9 cellular contexts compared by ENCODE assay signal in the genomic region with DNA sequence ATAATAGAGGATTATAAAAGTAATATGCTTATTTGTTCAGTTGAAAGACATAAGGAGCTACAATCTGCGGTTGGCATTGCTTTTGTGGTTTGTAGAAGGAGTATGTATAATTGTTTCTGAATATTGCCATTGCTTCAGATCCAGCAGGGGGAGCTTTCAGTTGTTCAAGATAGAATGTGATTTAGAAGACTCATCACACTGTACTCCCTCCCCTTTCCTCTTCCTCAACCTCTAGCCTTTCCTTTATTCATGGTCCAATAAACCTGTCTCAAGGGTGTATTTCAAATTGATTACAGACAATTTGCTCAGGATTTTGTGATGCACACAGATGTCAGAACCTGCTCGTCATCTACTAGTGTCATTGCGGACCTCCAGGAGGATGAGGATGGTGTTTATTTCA. TPM values are rescaled to one million over a fixed set of nuclear protein-coding genes. Genes with fewer than 3 reads are reported as not detected.
DNase-seq lines count a peak whose midpoint lies in the region; ATAC-seq, FAIRE-seq and TF ChIP-seq lines count a peak whose summit lies in the region.
"Had no signal": no experiment of that assay in that cellular context is flagged by ENCODE, and none has a peak within 500 bp of the region (broad histone marks: within the 10 kb centered on the region; RNA-seq: fewer than 3 reads in every experiment).

No MANE protein-coding gene starts in this region.

- no peak overlapping the region for H3K27ac ChIP-seq in SU-DHL-6 (ENCODE audit: low read depth, low read length)
- H3K27ac ChIP-seq in small intestine (ENCODE audit: low read depth in 1 of 2, low read length in 1 of 2) = no peak overlapping the region

- ATAC-seq in HG02623 (IDR thresholded peaks at IDR 0.05; ENCODE audit: unreplicated experiment) = peak; percentile 82

- H3K79me2 ChIP-seq in SU-DHL-6 (ENCODE audit: insufficient read depth, low read length) = peaks cover 31% of the 10 kb centered on the region; the same call in 1 of the 2 replicates

- H3K4me2 ChIP-seq in SU-DHL-6 (ENCODE audit: low read depth, low read length, poor library complexity, severe bottlenecking) = no peak overlapping the region

- TF ChIP-seq CTCF in GM12875 (IDR thresholded peaks at IDR 0.05; ENCODE audit: borderline replicate concordance, insufficient read depth, low read depth, low read length) (peak; percentile 30; the same call in 1 of the 2 replicates), SU-DHL-6 (IDR thresholded peaks at IDR 0.05; ENCODE audit: insufficient read depth, low read length, poor library complexity, severe bottlenecking) (peak; percentile 58)

- peaks cover 14% of the 10 kb centered on the region for H4K20me1 ChIP-seq in SU-DHL-6 (ENCODE audit: low read depth, low read length)

- FAIRE-seq in small intestine (lab: Jason Lieb, UNC) = no peak

- H3F3A ChIP-seq in SU-DHL-6 (ENCODE audit: insufficient read depth) = peaks cover 24% of the 10 kb centered on the region

- DNase-seq in Ammon's horn (ENCODE audit: low spot score) = peak; percentile 65
- DNase-seq in NCI-H1105 treated with DMSO at 0.1 percent for 48 hours (lab: John Stamatoyannopoulos, UW) = peak; percentile 72
- peak; percentile 37 for DNase-seq in fibroblast of the conjunctiva (ENCODE audit: low read depth)
- DNase-seq in small intestine = peak; percentile 62
- DNase-seq in activated CD8-positive, alpha-beta memory T cell treated with anti-CD3 and anti-CD28 coated beads for 24 hours = no peak
- DNase-seq: right cardiac atrium had no signal

- no peaks in the 10 kb centered on the region for H3K4me1 ChIP-seq in small intestine (ENCODE audit: control insufficient read depth in 2 of 2, insufficient read depth in 1 of 2, low read depth in 1 of 2, low read length in 1 of 2)

- no peak overlapping the region for H3K4me3 ChIP-seq in GM12875 (ENCODE audit: low read depth, low read length)
- H3K4me3 ChIP-seq in SU-DHL-6 (ENCODE audit: insufficient read depth, low read length, poor library complexity, severe bottlenecking) = no peak overlapping the region
- no peak overlapping the region for H3K4me3 ChIP-seq in small intestine (ENCODE audit: low read depth in 1 of 2, low read length in 2 of 2)

- H3K27me3 ChIP-seq in SU-DHL-6 (ENCODE audit: low read length) (no peaks in the 10 kb centered on the region), small intestine (ENCODE audit: control insufficient read depth in 2 of 2, insufficient read depth in 2 of 2, low read length in 2 of 2) (no peaks in the 10 kb centered on the region)

- H3K9me2 ChIP-seq in SU-DHL-6 (replicated peaks; ENCODE audit: insufficient read depth, low read length) = no peaks in the 10 kb centered on the region

- peaks cover 78% of the 10 kb centered on the region for H3K36me3 ChIP-seq in SU-DHL-6 (ENCODE audit: low read length)
- H3K36me3 ChIP-seq in small intestine (ENCODE audit: control insufficient read depth in 2 of 2, insufficient read depth in 2 of 2, low read length in 2 of 2) = peaks cover 0 to 4% of the 10 kb centered on the region in 2 donors

- H3K9me3 ChIP-seq in SU-DHL-6 (ENCODE audit: insufficient read depth, low read length) (no peaks in the 10 kb centered on the region), small intestine (ENCODE audit: control insufficient read depth, low read depth) (no peaks in the 10 kb centered on the region)

- 72 to 81% (median 78%) methylated on average over 3 of the region's 3 CpGs for WGBS in small intestine, 3 donors

- H2AFZ ChIP-seq in SU-DHL-6 (ENCODE audit: low read depth, low read length, severe bottlenecking) = no peak overlapping the region

- no peak overlapping the region for H3K9ac ChIP-seq in SU-DHL-6 (ENCODE audit: low read length)

RNA-seq across cellular contexts. Expression of a gene that starts 9.8 kb away (rescaled TPM):
- polyA plus RNA-seq in small intestine = 10 to 100 TPM in 1 of 3 donors, 1 to 10 TPM in 2; 9.2 to 10.8 (median 9.2) TPM

RNA-seq across cellular contexts. Expression of a gene that starts 33.8 kb away (rescaled TPM):
- polyA plus RNA-seq in small intestine = 100 to 1,000 TPM in 2 of 3 donors, 10 to 100 TPM in 1; 96.2 to 309 (median 247) TPM
